ENCODE assay signal across 17 cellular contexts in the genomic region with DNA sequence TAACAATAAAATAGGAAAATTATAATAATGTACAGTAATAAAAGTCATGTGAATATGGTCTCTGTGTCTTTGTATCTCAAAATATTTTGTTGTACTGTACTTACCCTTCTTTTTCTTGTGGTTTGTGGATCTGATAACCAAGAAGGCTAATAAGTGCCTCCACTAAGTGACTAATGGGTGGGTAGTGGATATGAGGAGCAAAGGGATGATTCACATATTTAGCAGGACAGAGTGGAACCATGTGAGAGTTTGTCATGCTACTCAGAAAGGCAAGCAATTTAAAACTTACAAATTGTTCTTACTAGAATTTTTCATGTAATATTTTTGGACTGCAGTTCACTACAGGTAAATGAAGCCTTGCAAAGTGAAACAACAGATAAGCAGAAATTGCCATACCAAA.
DNase-seq lines count a peak whose midpoint lies in the region; ATAC-seq and TF ChIP-seq lines count a peak whose summit lies in the region.
"Had no signal": no experiment of that assay in that cellular context is flagged by ENCODE, and none has a peak within 500 bp of the region (broad histone marks: within the 10 kb centered on the region; RNA-seq: fewer than 3 reads in every experiment).

No MANE protein-coding gene starts in this region.

- no peaks in the 10 kb centered on the region; the same call in none of the 2 replicates for H3K9me3 ChIP-seq in AG04450 (ENCODE audit: control insufficient read depth, insufficient read depth, low read length)
- H3K9me3 ChIP-seq: HAP-1 had no signal

- TF ChIP-seq CTCF in AG04450 (IDR thresholded peaks at IDR 0.05; ENCODE audit: low read depth, low read length) (no peak), choroid plexus epithelial cell (conservative IDR thresholded peaks at IDR 0.05; ENCODE audit: low read depth, low read length) (no peak), kidney epithelial cell (IDR thresholded peaks at IDR 0.05; ENCODE audit: insufficient read depth, low read length, poor library complexity, severe bottlenecking) (no peak)

- H3K27me3 ChIP-seq in AG04450 (ENCODE audit: control insufficient read depth, insufficient read depth, low read length): no peaks in the 10 kb centered on the region
- H3K27me3 ChIP-seq in kidney epithelial cell (ENCODE audit: control insufficient read depth, insufficient read depth, low read length): no peaks in the 10 kb centered on the region
- H3K27me3 ChIP-seq: hepatocyte had no signal

- POLR2A ChIA-PET in AG04450 (lab: Yijun Ruan, JAX): no interaction called here

- no peak for ATAC-seq in HG03521 (IDR thresholded peaks at IDR 0.05; ENCODE audit: unreplicated experiment)
- ATAC-seq in GM21576 (IDR thresholded peaks at IDR 0.05; ENCODE audit: unreplicated experiment): no peak
- no peak for ATAC-seq in HG03354 (IDR thresholded peaks at IDR 0.05; ENCODE audit: poor library complexity, severe bottlenecking, unreplicated experiment)
- ATAC-seq: left lobe of liver had no signal

- no peaks in the 10 kb centered on the region for H3K36me3 ChIP-seq in kidney epithelial cell (ENCODE audit: control insufficient read depth, insufficient read depth, low read length)
- H3K36me3 ChIP-seq: HAP-1 had no signal

- CTCF ChIA-PET in AG04450 (lab: Charles Lee): no interaction called here

- peak; percentile 10 for DNase-seq in AG04450 (ENCODE audit: low read depth, low spot score)
- peak; percentile 61 for DNase-seq in HT1080 (ENCODE audit: low read depth)
- peak; percentile 75 for DNase-seq in choroid plexus epithelial cell (ENCODE audit: low read depth)
- DNase-seq in kidney epithelial cell (ENCODE audit: low read depth): peak; percentile 63
- DNase-seq in AML-193 (lab: John Stamatoyannopoulos, UW): no peak
- DNase-seq: activated CD4-positive, alpha-beta T cell treated with anti-CD3 and anti-CD28 coated beads for 48 hours; central memory CD4-positive, alpha-beta T cell; DMS153; NCI-H1417 treated with DMSO at 0.1 percent for 48 hours; posterior cingulate gyrus had no signal

- H3K27ac ChIP-seq in AG04450 (ENCODE audit: low read depth, low read length): no peak overlapping the region
- H3K27ac ChIP-seq: hepatocyte, KMS-11 had no signal

- H3K4me3 ChIP-seq in AG04450 (ENCODE audit: low read depth, low read length): no peak overlapping the region
- no peak overlapping the region for H3K4me3 ChIP-seq in choroid plexus epithelial cell (ENCODE audit: low read depth, low read length)
- no peak overlapping the region for H3K4me3 ChIP-seq in kidney epithelial cell (ENCODE audit: low read depth, low read length)
- H3K4me3 ChIP-seq: HAP-1, hepatocyte had no signal

Comparison
In these comparisons a context has a peak if more than half of its experiments do, and no peak if none do; other contexts are left out.
1. DNase-seq: peak in AG04450 (single experiment), HT1080 (single experiment), choroid plexus epithelial cell (single experiment) and kidney epithelial cell (single experiment); none in AML-193 (0 of 2).